19 cellular contexts compared by ENCODE assay signal in genomic region chr11:74980627-74981026, GRCh38.
"Had no signal": no experiment of that assay in that cellular context is flagged by ENCODE, and none has a peak within 500 bp of the region (broad histone marks: within the 10 kb centered on the region; RNA-seq: fewer than 3 reads in every experiment).

No MANE protein-coding gene starts in this region.

- H3K27ac ChIP-seq: dorsolateral prefrontal cortex, esophagus squamous epithelium, tibial nerve had no signal

- H3K27me3 Mint-ChIP-seq: activated naive CD8-positive, alpha-beta T cell treated with anti-CD3 and anti-CD28 coated beads, Interleukin-2, amount 10 ng/mL, durations not matched to agents 7 days and 5 days; progenitor cell of endocrine pancreas; T-helper 17 cell had no signal

- H3K4me1 ChIP-seq: esophagus squamous epithelium had no signal

- H3K4me3 ChIP-seq: dorsolateral prefrontal cortex, esophagus squamous epithelium, lung, tibial nerve had no signal

- DNase-seq: activated gamma-delta T cell treated with Interleukin-2 at 50 U/mL for 16 hours; activated naive CD8-positive, alpha-beta T cell treated with anti-CD3 and anti-CD28 coated beads, Interleukin-2, amount 10 ng/mL, durations not matched to agents 7 days and 5 days; activated T-cell treated with anti-CD3 and anti-CD28 coated beads, Interleukin-2, amount 50 U/mL, for 4 hours; anterior cingulate cortex; dorsolateral prefrontal cortex; esophagus squamous epithelium; foreskin fibroblast; glutamatergic neuron; immature natural killer cell; occipital lobe; small intestine; T-helper 17 cell had no signal

- H3K4me1 Mint-ChIP-seq: activated naive CD8-positive, alpha-beta T cell treated with anti-CD3 and anti-CD28 coated beads, Interleukin-2, amount 10 ng/mL, durations not matched to agents 7 days and 5 days; immature natural killer cell; nephron; stimulated activated effector memory CD8-positive, alpha-beta T cell treated with anti-CD3 and anti-CD28 coated beads, Interleukin-12 subunit alpha, Interleukin-12 subunit beta, amount 100 ng/mL, for 72 hours had no signal

- H3K9me3 Mint-ChIP-seq: activated naive CD8-positive, alpha-beta T cell treated with anti-CD3 and anti-CD28 coated beads, Interleukin-2, amount 10 ng/mL, durations not matched to agents 7 days and 5 days; activated T-cell treated with anti-CD3 and anti-CD28 coated beads, Interleukin-2, amount 50 U/mL, for 4 hours; immature natural killer cell; nephron; stimulated activated effector memory CD8-positive, alpha-beta T cell treated with anti-CD3 and anti-CD28 coated beads, Interleukin-12 subunit alpha, Interleukin-12 subunit beta, amount 100 ng/mL, for 72 hours had no signal

- ATAC-seq: activated CD4-positive, CD25-positive, alpha-beta regulatory T cell treated with anti-CD3 and anti-CD28 coated beads, Interleukin-2, amount 50 U/mL, for 24 hours; activated T-cell treated with anti-CD3 and anti-CD28 coated beads, Interleukin-2, amount 50 U/mL, for 4 hours; right cardiac atrium; stimulated activated effector memory CD8-positive, alpha-beta T cell treated with anti-CD3 and anti-CD28 coated beads, Interleukin-12 subunit alpha, Interleukin-12 subunit beta, amount 100 ng/mL, for 72 hours; T-helper 17 cell had no signal

- H3K27ac Mint-ChIP-seq: activated naive CD8-positive, alpha-beta T cell treated with anti-CD3 and anti-CD28 coated beads, Interleukin-2, amount 10 ng/mL, durations not matched to agents 7 days and 5 days; nephron; T-helper 17 cell had no signal

- H3K4me3 Mint-ChIP-seq: activated naive CD8-positive, alpha-beta T cell treated with anti-CD3 and anti-CD28 coated beads, Interleukin-2, amount 10 ng/mL, durations not matched to agents 7 days and 5 days; activated T-cell treated with anti-CD3 and anti-CD28 coated beads, Interleukin-2, amount 50 U/mL, for 4 hours; immature natural killer cell; nephron; stimulated activated effector memory CD8-positive, alpha-beta T cell treated with anti-CD3 and anti-CD28 coated beads, Interleukin-12 subunit alpha, Interleukin-12 subunit beta, amount 100 ng/mL, for 72 hours; T-helper 17 cell had no signal

- H3K27me3 ChIP-seq: dorsolateral prefrontal cortex, esophagus squamous epithelium, tibial nerve had no signal

- H3K9me3 ChIP-seq: esophagus squamous epithelium, tibial nerve had no signal
